ENCODE assay signal across 1 cellular context in genomic region chrX:106897259-106897658, GRCh38.
A peak's percentile ranks its signal among the peaks of the same experiment; 100 is the strongest.
TF ChIP-seq lines count a peak whose summit lies in the region.

No MANE protein-coding gene starts in this region.

TF ChIP-seq in K562, 482 proteins besides CTCF, POLR2A, EP300 and RAD21 (continued from another document):
- TF ChIP-seq PHB2 (IDR thresholded peaks at IDR 0.05; ENCODE audit: low read depth) (no peak), YY1 (IDR thresholded peaks at IDR 0.05; ENCODE audit: borderline replicate concordance in 1 of 3, control insufficient read depth in 1 of 3, extremely low read depth in 1 of 3, insufficient read depth in 3 of 3, insufficient read length in 1 of 3, insufficient replicate concordance in 2 of 3, low read depth in 1 of 3, low read length in 2 of 3) (peak; percentile 35 to 88 (median 35)), ZNF224 (CRISPR knock-in tag; IDR thresholded peaks at IDR 0.05) (no peak), HCFC1 (IDR thresholded peaks at IDR 0.05; ENCODE audit: low read depth, low read length) (no peak), TEAD4 (IDR thresholded peaks at IDR 0.05; ENCODE audit: low read length) (peak; percentile 58; the same call in 1 of the 2 replicates), TEAD4 (CRISPR knock-in tag; IDR thresholded peaks at IDR 0.05; ENCODE audit: borderline replicate concordance) (no peak), ZC3H11A (IDR thresholded peaks at IDR 0.05; ENCODE audit: low read depth, low read length) (0 out of 2 replicates have a peak, but pooled peaks have one; percentile 48), ZNF785 (CRISPR knock-in tag; IDR thresholded peaks at IDR 0.05) (no peak), CCAR2 (IDR thresholded peaks at IDR 0.05; ENCODE audit: low read depth, low read length) (no peak), KAT8 (IDR thresholded peaks at IDR 0.05; ENCODE audit: low read depth) (peak; percentile 63), ZHX1 (conservative IDR thresholded peaks at IDR 0.05; ENCODE audit: low read length) (no peak), ZNF589 (CRISPR knock-in tag; IDR thresholded peaks at IDR 0.05; ENCODE audit: low read depth) (no peak), ZNF644 (tag; IDR thresholded peaks at IDR 0.05; ENCODE audit: low read depth) (no peak), FOSL1 (tag; conservative IDR thresholded peaks at IDR 0.05) (no peak), RFX7 (CRISPR knock-in tag; IDR thresholded peaks at IDR 0.05) (no peak), BDP1 (IDR thresholded peaks at IDR 0.05; ENCODE audit: insufficient read depth, insufficient read length) (no peak), ZBTB49 (CRISPR knock-in tag; IDR thresholded peaks at IDR 0.05; ENCODE audit: borderline replicate concordance) (no peak), HDAC6 (IDR thresholded peaks at IDR 0.05; ENCODE audit: low read depth, low read length) (no peak)
- TF ChIP-seq, protein P1, sequence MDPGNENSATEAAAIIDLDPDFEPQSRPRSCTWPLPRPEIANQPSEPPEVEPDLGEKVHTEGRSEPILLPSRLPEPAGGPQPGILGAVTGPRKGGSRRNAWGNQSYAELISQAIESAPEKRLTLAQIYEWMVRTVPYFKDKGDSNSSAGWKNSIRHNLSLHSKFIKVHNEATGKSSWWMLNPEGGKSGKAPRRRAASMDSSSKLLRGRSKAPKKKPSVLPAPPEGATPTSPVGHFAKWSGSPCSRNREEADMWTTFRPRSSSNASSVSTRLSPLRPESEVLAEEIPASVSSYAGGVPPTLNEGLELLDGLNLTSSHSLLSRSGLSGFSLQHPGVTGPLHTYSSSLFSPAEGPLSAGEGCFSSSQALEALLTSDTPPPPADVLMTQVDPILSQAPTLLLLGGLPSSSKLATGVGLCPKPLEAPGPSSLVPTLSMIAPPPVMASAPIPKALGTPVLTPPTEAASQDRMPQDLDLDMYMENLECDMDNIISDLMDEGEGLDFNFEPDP (CRISPR knock-in tag; IDR thresholded peaks at IDR 0.05), result no peak
- TF ChIP-seq, protein P2, sequence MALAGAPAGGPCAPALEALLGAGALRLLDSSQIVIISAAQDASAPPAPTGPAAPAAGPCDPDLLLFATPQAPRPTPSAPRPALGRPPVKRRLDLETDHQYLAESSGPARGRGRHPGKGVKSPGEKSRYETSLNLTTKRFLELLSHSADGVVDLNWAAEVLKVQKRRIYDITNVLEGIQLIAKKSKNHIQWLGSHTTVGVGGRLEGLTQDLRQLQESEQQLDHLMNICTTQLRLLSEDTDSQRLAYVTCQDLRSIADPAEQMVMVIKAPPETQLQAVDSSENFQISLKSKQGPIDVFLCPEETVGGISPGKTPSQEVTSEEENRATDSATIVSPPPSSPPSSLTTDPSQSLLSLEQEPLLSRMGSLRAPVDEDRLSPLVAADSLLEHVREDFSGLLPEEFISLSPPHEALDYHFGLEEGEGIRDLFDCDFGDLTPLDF (CRISPR knock-in tag; IDR thresholded peaks at IDR 0.05), result no peak
